Comparison of ENCODE assay signal across 24 cellular contexts in the genomic region with DNA sequence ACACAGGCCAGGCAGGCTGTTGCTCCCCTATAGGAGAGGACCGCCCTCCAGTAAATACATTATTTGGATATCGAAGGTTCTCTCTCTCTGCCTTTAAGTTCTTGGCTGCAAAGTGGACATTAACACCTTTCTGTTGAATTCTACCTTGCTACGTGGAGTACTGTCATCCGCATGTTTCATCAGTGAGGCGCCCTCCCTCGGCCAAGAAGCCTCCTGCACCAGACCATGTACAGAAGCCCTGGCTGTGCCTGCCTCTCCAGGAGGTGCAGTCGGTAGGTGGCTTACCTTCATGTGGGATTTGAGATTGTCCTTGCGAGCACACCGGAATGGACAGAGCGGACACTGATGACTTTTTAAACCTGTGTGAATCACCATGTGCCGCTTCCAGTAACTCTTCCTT. TPM values are rescaled to one million over a fixed set of nuclear protein-coding genes. Genes with fewer than 3 reads are reported as not detected.
DNase-seq lines count a peak whose midpoint lies in the region; ATAC-seq, FAIRE-seq and TF ChIP-seq lines count a peak whose summit lies in the region.
"Had no signal": no experiment of that assay in that cellular context is flagged by ENCODE, and none has a peak within 500 bp of the region (broad histone marks: within the 10 kb centered on the region; RNA-seq: fewer than 3 reads in every experiment).

No MANE protein-coding gene starts in this region.

- DNase-seq in BE2C (no peak), GM19239 (ENCODE audit: insufficient read length, low spot score) (no peak), brain microvascular endothelial cell (no peak), islet precursor cell (peak; percentile 63), amygdala (lab: John Stamatoyannopoulos, UW) (no peak)
- DNase-seq: ACHN; activated CD4-positive, alpha-beta T cell treated with anti-CD3 and anti-CD28 coated beads, Interleukin-2, amount 10 ng/mL, durations not matched to agents 7 days and 5 days; activated naive CD4-positive, alpha-beta T cell treated with anti-CD3 and anti-CD28 coated beads for 36 hours; anterior cingulate cortex; C1 segment of cervical spinal cord; central memory CD4-positive, alpha-beta T cell; head of caudate nucleus; left colon; mesenchymal stem cell; NCI-H1694 treated with DMSO at 0.1 percent for 48 hours; occipital lobe; stimulated activated CD4-positive, alpha-beta T cell treated with anti-CD3 and anti-CD28 coated beads, Interleukin-2, amount 100 ng/mL, for 24 hours; substantia nigra had no signal

- in situ Hi-C loops in brain microvascular endothelial cell (cut with HindIII; ENCODE audit: low pct_ligation_motif_present, low sequenced_read_pairs) = no loop called here

- no peak overlapping the region for H3K27ac ChIP-seq in brain microvascular endothelial cell
- H3K27ac ChIP-seq: RWPE1, skin epidermis, VCaP had no signal

- no peaks in the 10 kb centered on the region for H3K27me3 ChIP-seq in BE2C
- H3K27me3 ChIP-seq in brain microvascular endothelial cell (replicated peaks) = no peaks in the 10 kb centered on the region

- H3K4me1 ChIP-seq in BE2C = no peaks in the 10 kb centered on the region; the same call in 1 of the 2 replicates

- TF ChIP-seq CTCF in BE2C (IDR thresholded peaks at IDR 0.05; ENCODE audit: low read depth, low read length) = 0 out of 2 replicates have a peak, but pooled peaks have one; percentile 9
- peak; percentile 9 for TF ChIP-seq CTCF in brain microvascular endothelial cell (IDR thresholded peaks at IDR 0.05; ENCODE audit: low read depth, low read length, missing control alignments)

- ATAC-seq in HG02938 (IDR thresholded peaks at IDR 0.05; ENCODE audit: unreplicated experiment) (no peak), HG03175 (IDR thresholded peaks at IDR 0.05; ENCODE audit: unreplicated experiment) (no peak)
- ATAC-seq: left colon had no signal

- peak; percentile 31 for FAIRE-seq in GM19239 (lab: Jason Lieb, UNC)
- FAIRE-seq: endothelial cell of umbilical vein had no signal

- no peaks in the 10 kb centered on the region for H3K9me3 ChIP-seq in BE2C

- H3K4me3 ChIP-seq in BE2C (ENCODE audit: low read depth, low read length) (no peak overlapping the region), brain microvascular endothelial cell (ENCODE audit: low read depth, low read length) (no peak overlapping the region)
- H3K4me3 ChIP-seq: skin epidermis had no signal

- H3K36me3 ChIP-seq in BE2C = peaks cover 4% of the 10 kb centered on the region; the same call in 1 of the 2 replicates
- no peaks in the 10 kb centered on the region for H3K36me3 ChIP-seq in brain microvascular endothelial cell (replicated peaks)

RNA-seq across cellular contexts. Expression of gene ZNF827, which starts 46.7 kb away (rescaled TPM):
- polyA plus RNA-seq in BE2C (2012; ENCODE audit: insufficient read depth, insufficient read length, low read depth) = 19.6 TPM
